Comparison of ENCODE assay signal across 8 cellular contexts in the genomic region with DNA sequence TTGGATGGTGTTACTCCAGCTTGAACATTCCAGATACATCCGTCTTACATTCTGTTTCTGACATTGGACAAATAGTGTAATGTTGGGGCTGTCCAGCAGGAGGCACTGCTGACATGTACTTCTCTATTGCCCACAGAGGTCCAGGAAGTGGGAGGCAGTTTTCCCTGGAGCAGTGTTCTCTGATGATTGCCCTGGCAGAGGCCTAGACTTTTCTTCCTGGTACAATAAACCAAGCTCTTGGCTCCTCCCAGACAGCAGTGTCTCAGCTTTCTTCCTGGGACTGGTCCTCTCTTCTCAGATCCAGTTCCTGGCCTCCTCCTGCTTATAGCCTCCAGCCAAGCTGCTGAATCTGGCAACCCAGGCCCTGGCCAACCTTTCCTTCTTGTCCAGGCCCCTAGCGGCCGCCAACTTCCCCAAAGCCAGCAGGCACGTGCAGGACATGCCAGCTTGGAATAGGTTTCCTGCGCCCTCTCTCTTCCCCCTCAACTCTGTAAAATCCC. TPM values are rescaled to one million over a fixed set of nuclear protein-coding genes. Genes with fewer than 3 reads are reported as not detected.
DNase-seq lines count a peak whose midpoint lies in the region; ATAC-seq and TF ChIP-seq lines count a peak whose summit lies in the region.

No MANE protein-coding gene starts in this region.

- POLR2A ChIA-PET in activated CD8-positive, alpha-beta T cell treated with anti-CD3 and anti-CD28 coated beads for 36 hours (lab: Charles Lee) = interaction anchor here (0.9 to 1.2 kb wide), 2 partner anchors 12 to 215 kb away, joined by 3 to 6 read pairs; no protein-coding TSS in a partner anchor

- no peak overlapping the region for H3K4me3 Mint-ChIP-seq in activated CD8-positive, alpha-beta T cell treated with anti-CD3 and anti-CD28 coated beads for 36 hours
- no peak overlapping the region for H3K4me3 Mint-ChIP-seq in effector memory CD8-positive, alpha-beta T cell

- no peak overlapping the region for H3K4me3 ChIP-seq in lung

- H3K4me1 ChIP-seq in lung (ENCODE audit: control insufficient read depth in 2 of 2, insufficient read depth in 2 of 2, low read length in 2 of 2) = peaks cover 0 to 10% of the 10 kb centered on the region in 2 donors

- H3K36me3 ChIP-seq in lung (ENCODE audit: control insufficient read depth in 2 of 2, insufficient read depth in 2 of 2, low read length in 2 of 2) = no peaks in the 10 kb centered on the region

- no peaks in the 10 kb centered on the region for H3K9me3 Mint-ChIP-seq in activated CD8-positive, alpha-beta T cell treated with anti-CD3 and anti-CD28 coated beads for 36 hours
- H3K9me3 Mint-ChIP-seq in effector memory CD8-positive, alpha-beta T cell = no peaks in the 10 kb centered on the region

- H3K36me3 Mint-ChIP-seq in activated CD8-positive, alpha-beta T cell treated with anti-CD3 and anti-CD28 coated beads for 36 hours (ENCODE audit: low read depth) = no peaks in the 10 kb centered on the region
- peaks cover 3% of the 10 kb centered on the region for H3K36me3 Mint-ChIP-seq in effector memory CD8-positive, alpha-beta T cell (ENCODE audit: insufficient read depth)

- peak; percentile 78 for TF ChIP-seq CTCF in AG09319 (IDR thresholded peaks at IDR 0.05; ENCODE audit: low read depth, low read length)
- TF ChIP-seq CTCF in GM20000 (IDR thresholded peaks at IDR 0.05; ENCODE audit: extremely low read depth, missing control alignments) = peak; percentile 81
- peak; percentile 97 for TF ChIP-seq CTCF in activated CD8-positive, alpha-beta T cell treated with anti-CD3 and anti-CD28 coated beads for 36 hours (IDR thresholded peaks at IDR 0.05)
- peak; percentile 85 for TF ChIP-seq CTCF in lung (IDR thresholded peaks at IDR 0.05; ENCODE audit: control extremely low read depth, extremely low read depth)

- H3K9me3 ChIP-seq in lung (ENCODE audit: control insufficient read depth in 2 of 2, insufficient read depth in 1 of 2, low read length in 1 of 2) = no peaks in the 10 kb centered on the region

- H3K27me3 ChIP-seq in lung (ENCODE audit: control insufficient read depth, insufficient read depth) = no peaks in the 10 kb centered on the region

- ATAC-seq in activated CD8-positive, alpha-beta T cell treated with anti-CD3 and anti-CD28 coated beads for 36 hours = peak; percentile 41
- ATAC-seq in effector memory CD8-positive, alpha-beta T cell (replicated peaks) = no peak
- ATAC-seq in lung (ENCODE audit: insufficient read depth, low FRiP score) = peak; percentile 75
- no peak for ATAC-seq in GM21737 (IDR thresholded peaks at IDR 0.05; ENCODE audit: unreplicated experiment)

- CTCF ChIA-PET in activated CD8-positive, alpha-beta T cell treated with anti-CD3 and anti-CD28 coated beads for 36 hours (lab: Charles Lee) = interaction anchor here (0.6 to 6.6 kb wide), 50 partner anchors 12 to 452 kb away, joined by 3 to 376 read pairs (median 4); partner anchors contain the start of genes IFNLR1, NIPAL3 and STPG1

- H3K4me1 Mint-ChIP-seq in activated CD8-positive, alpha-beta T cell treated with anti-CD3 and anti-CD28 coated beads for 36 hours (ENCODE audit: low read depth) = peaks cover 14% of the 10 kb centered on the region
- H3K4me1 Mint-ChIP-seq in effector memory CD8-positive, alpha-beta T cell (ENCODE audit: low read depth in 2 of 2) = peaks cover 4% of the 10 kb centered on the region in 2 donors

- DNase-seq in AG09319 (ENCODE audit: extremely low read depth, low read depth) (peak; percentile 84), GM20000 (ENCODE audit: low spot score) (peak; percentile 51), NCI-H345 treated with DMSO at 0.1 percent for 48 hours (lab: John Stamatoyannopoulos, UW; ENCODE audit: unreplicated experiment) (peak; percentile 21), lung (ENCODE audit: low spot score) (peak; percentile 83)
- DNase-seq in activated CD8-positive, alpha-beta T cell treated with anti-CD3 and anti-CD28 coated beads for 36 hours = peak; percentile 80
- DNase-seq in effector memory CD8-positive, alpha-beta T cell = peak; percentile 48 to 57 (median 49)
- DNase-seq in stimulated activated CD8-positive, alpha-beta memory T cell treated with anti-CD3 and anti-CD28 coated beads, Interleukin-4, amount 100 ng/mL, for 24 hours (ENCODE audit: low read depth) = peak; percentile 28

- intact Hi-C loops in activated CD8-positive, alpha-beta T cell treated with anti-CD3 and anti-CD28 coated beads for 36 hours (cut with micrococcal nuclease) = no loop called here

- peak overlapping the region in 1 of 2 donors; percentile 28 for H3K27ac ChIP-seq in lung (ENCODE audit: low read depth in 1 of 2, low read length in 1 of 2)

- 47 to 52% methylated on average over 5 of the region's 5 CpGs for WGBS in lung, 2 donors

- H3K27me3 Mint-ChIP-seq in activated CD8-positive, alpha-beta T cell treated with anti-CD3 and anti-CD28 coated beads for 36 hours = peaks cover 11% of the 10 kb centered on the region
- H3K27me3 Mint-ChIP-seq in effector memory CD8-positive, alpha-beta T cell = peaks cover 0 to 8% of the 10 kb centered on the region in 2 donors

- H3K27ac Mint-ChIP-seq in activated CD8-positive, alpha-beta T cell treated with anti-CD3 and anti-CD28 coated beads for 36 hours = no peak overlapping the region
- no peak overlapping the region for H3K27ac Mint-ChIP-seq in effector memory CD8-positive, alpha-beta T cell

RNA-seq across cellular contexts. Expression of gene IFNLR1, which starts 14.9 kb away (rescaled TPM):
- total RNA-seq in activated CD8-positive, alpha-beta T cell treated with anti-CD3 and anti-CD28 coated beads for 36 hours = 1 to 10 TPM; 4.8 to 6.4 TPM
- 1 to 10 TPM; 2.4 to 9.0 TPM for total RNA-seq in lung
- 1 to 10 TPM; 1.2 to 3.0 TPM for polyA plus RNA-seq in lung

RNA-seq across cellular contexts. Expression of gene IL22RA1, which starts 59.1 kb away (rescaled TPM):
- total RNA-seq in activated CD8-positive, alpha-beta T cell treated with anti-CD3 and anti-CD28 coated beads for 36 hours = not detected
- total RNA-seq in lung = 1 to 10 TPM in 1 of 2 donors, under 1 TPM in 1; 0.17 to 1.0 TPM
- under 1 TPM; 0.09 to 0.30 TPM for polyA plus RNA-seq in lung

Comparison
In these comparisons a context has a peak if more than half of its experiments do, and no peak if none do; other contexts are left out.
1. DNase-seq: peak in every context shown above with its lines; median percentile 84 in AG09319; 83 in lung; 80 in activated CD8-positive, alpha-beta T cell treated with anti-CD3 and anti-CD28 coated beads for 36 hours; 51 in GM20000; 49 in effector memory CD8-positive, alpha-beta T cell; 28 in stimulated activated CD8-positive, alpha-beta memory T cell treated with anti-CD3 and anti-CD28 coated beads, Interleukin-4, amount 100 ng/mL, for 24 hours; 21 in NCI-H345 treated with DMSO at 0.1 percent for 48 hours.
2. ATAC-seq: peak in activated CD8-positive, alpha-beta T cell treated with anti-CD3 and anti-CD28 coated beads for 36 hours (single experiment) and lung (single experiment); none in effector memory CD8-positive, alpha-beta T cell (single experiment) and GM21737 (single experiment).
3. Peak in every context shown above with its lines, with median percentiles within 50 percentile points of each other: CTCF ChIP-seq.